18 cellular contexts compared by ENCODE assay signal in genomic region chr15:77967785-77968184, GRCh38.
DNase-seq lines count a peak whose midpoint lies in the region; ATAC-seq and TF ChIP-seq lines count a peak whose summit lies in the region.
"Had no signal": no experiment of that assay in that cellular context is flagged by ENCODE, and none has a peak within 500 bp of the region (broad histone marks: within the 10 kb centered on the region; RNA-seq: fewer than 3 reads in every experiment).

No MANE protein-coding gene starts in this region.

- no peak for TF ChIP-seq CTCF in AG10803 (conservative IDR thresholded peaks at IDR 0.05; ENCODE audit: low read length)
- TF ChIP-seq CTCF in PC-3 (conservative IDR thresholded peaks at IDR 0.05; ENCODE audit: low read depth, low read length): no peak
- TF ChIP-seq CTCF in VCaP (conservative IDR thresholded peaks at IDR 0.05): no peak

- no peak overlapping the region for H3K4me3 ChIP-seq in AG10803 (ENCODE audit: low read length)
- H3K4me3 ChIP-seq in PC-3 (ENCODE audit: low read length): no peak overlapping the region
- H3K4me3 ChIP-seq: A549, BLaER1 had no signal

- no peaks in the 10 kb centered on the region for H3K9me3 ChIP-seq in PC-3 (ENCODE audit: low read length)
- H3K9me3 ChIP-seq: BE2C, BLaER1 had no signal

- BruUV-seq in PC-3 (replicated peaks; lab: Mats Ljungman, UMichigan): no TSS peak

- H3K4me1 ChIP-seq in PC-3 (ENCODE audit: insufficient read depth, low read length): no peaks in the 10 kb centered on the region
- H3K4me1 ChIP-seq: A549, BE2C had no signal

- no peaks in the 10 kb centered on the region for H3F3A ChIP-seq in PC-3 (ENCODE audit: low read length, unreplicated experiment)

- DNase-seq in AG10803 (ENCODE audit: low read depth) (peak; percentile 36), PC-3 (peak; percentile 9), DMS79 (lab: John Stamatoyannopoulos, UW) (no peak)
- DNase-seq: 8988T; BE2C; C1 segment of cervical spinal cord; CD4-positive, alpha-beta memory T cell; CD4-positive, CD25-positive, alpha-beta regulatory T cell; CD8-positive, alpha-beta memory T cell; COR-L47; DMS 273 treated with DMSO at 0.1 percent for 48 hours; DMS153; DMS79 treated with DMSO at 0.1 percent for 48 hours; GF-D8 had no signal

- H3K36me3 ChIP-seq in PC-3 (ENCODE audit: low read depth, low read length): no peaks in the 10 kb centered on the region
- H3K36me3 ChIP-seq: BE2C, BLaER1 had no signal

- intact Hi-C loops in PC-3 (cut with micrococcal nuclease): loop anchor here (1.0 to 5.0 kb wide), 3 partner anchors 27 to 141 kb away; no protein-coding TSS in a partner anchor

- no peaks in the 10 kb centered on the region for H3K79me2 ChIP-seq in PC-3 (ENCODE audit: low read length)

- POLR2A ChIA-PET in PC-3 (lab: Charles Lee; ENCODE audit: unreplicated experiment): no interaction called here

- H3K9ac ChIP-seq in PC-3 (ENCODE audit: low read length): no peak overlapping the region
- H3K9ac ChIP-seq: BLaER1 had no signal

- H2AFZ ChIP-seq in PC-3 (ENCODE audit: low read length): no peak overlapping the region

- H3K27me3 ChIP-seq in PC-3 (ENCODE audit: low read length): no peaks in the 10 kb centered on the region
- H3K27me3 ChIP-seq: BE2C, BLaER1 had no signal

- ATAC-seq in PC-3: no peak
- ATAC-seq in GM21390 (IDR thresholded peaks at IDR 0.05; ENCODE audit: unreplicated experiment): no peak

- H3K9me2 ChIP-seq in PC-3 (replicated peaks; ENCODE audit: low read length): no peaks in the 10 kb centered on the region

- H4K20me1 ChIP-seq in PC-3 (ENCODE audit: low read length): no peaks in the 10 kb centered on the region
- H4K20me1 ChIP-seq: BLaER1 had no signal

- H3K27ac ChIP-seq in PC-3 (ENCODE audit: low read length): no peak overlapping the region
- H3K27ac ChIP-seq in VCaP: peak overlapping the region; percentile 17; the same call in 1 of the 2 replicates
- H3K27ac ChIP-seq: A549, BLaER1 had no signal

- CTCF ChIA-PET in PC-3 (lab: Charles Lee): interaction anchor here (0.7 to 1.3 kb wide), 2 partner anchors 123 to 140 kb away, joined by 8 to 9 read pairs; no protein-coding TSS in a partner anchor

- H3K4me2 ChIP-seq in PC-3 (ENCODE audit: low read length): no peak overlapping the region
- H3K4me2 ChIP-seq: A549, BLaER1 had no signal
